21 cellular contexts compared by ENCODE assay signal in the genomic region with DNA sequence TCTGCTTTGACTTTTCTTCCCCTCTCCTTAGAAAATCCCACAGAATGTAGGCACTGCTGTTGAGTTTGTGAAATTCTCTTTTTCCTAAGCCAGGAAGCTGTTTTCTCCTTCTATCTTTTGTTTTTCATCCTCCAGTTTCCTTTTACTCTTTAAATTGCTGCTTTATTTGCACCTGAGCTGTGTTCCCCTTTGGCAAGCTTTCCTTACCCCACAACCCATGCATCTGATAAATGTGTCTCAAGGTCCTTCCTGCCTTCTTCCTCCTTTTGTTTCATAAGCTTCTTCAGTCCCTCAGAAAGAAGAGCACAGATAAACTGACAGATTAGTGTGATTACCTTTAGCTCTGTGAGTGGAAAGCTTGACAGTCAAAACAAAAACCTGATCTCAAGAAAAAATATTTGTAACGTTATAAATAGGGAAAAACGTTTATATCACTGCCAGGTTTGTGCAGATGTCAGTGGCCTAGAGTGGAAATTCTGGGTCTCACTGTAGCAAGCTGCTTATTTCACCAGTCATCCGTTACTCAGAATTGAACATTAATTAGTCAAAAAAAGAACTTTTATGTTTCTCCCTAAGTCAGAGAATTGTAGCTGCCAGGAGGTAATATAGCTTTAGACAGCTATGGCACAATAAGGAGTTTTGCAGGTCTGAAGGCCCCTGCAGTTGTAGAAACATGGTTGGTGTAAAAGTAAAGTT. TPM values are rescaled to one million over a fixed set of nuclear protein-coding genes. Genes with fewer than 3 reads are reported as not detected.
DNase-seq lines count a peak whose midpoint lies in the region; ATAC-seq and TF ChIP-seq lines count a peak whose summit lies in the region.
"Had no signal": no experiment of that assay in that cellular context is flagged by ENCODE, and none has a peak within 500 bp of the region (broad histone marks: within the 10 kb centered on the region; RNA-seq: fewer than 3 reads in every experiment).

No MANE protein-coding gene starts in this region.

- H3K27me3 Mint-ChIP-seq in activated T-cell treated with anti-CD3 and anti-CD28 coated beads, Interleukin-2, amount 50 U/mL, for 72 hours (ENCODE audit: low read depth) = no peaks in the 10 kb centered on the region
- peaks cover 4% of the 10 kb centered on the region for H3K27me3 Mint-ChIP-seq in activated T-helper 1 cell treated with anti-CD3 and anti-CD28 coated beads, Interleukin-12 subunit alpha, Interleukin-12 subunit beta, Interleukin-2, Interleukin-4 antibody, amounts not matched to agents 30 ng/mL and 10 ng/mL and 1 ng/mL, durations not matched to agents 14 hours and 24 hours and 36 hours (ENCODE audit: insufficient read depth)
- H3K27me3 Mint-ChIP-seq in stimulated activated naive B cell treated with anti-CD40 and anti-IgM and Interleukin-4, amounts not matched to agents 10 μg/mL and 1 μg/mL and 100 μg/mL, for 72 hours = no peaks in the 10 kb centered on the region

- H3K36me3 ChIP-seq in OCI-LY7 (ENCODE audit: insufficient read depth, low read length) (peaks cover 9% of the 10 kb centered on the region; the same call in 1 of the 2 replicates), heart right ventricle (no peaks in the 10 kb centered on the region)
- H3K36me3 ChIP-seq: brain microvascular endothelial cell, left ventricle myocardium inferior, pancreas, sigmoid colon had no signal

- peak overlapping the region in 1 of 2 donors; percentile 64 for H3K4me3 Mint-ChIP-seq in activated T-cell treated with anti-CD3 and anti-CD28 coated beads, Interleukin-2, amount 50 U/mL, for 72 hours
- H3K4me3 Mint-ChIP-seq in activated T-helper 1 cell treated with anti-CD3 and anti-CD28 coated beads, Interleukin-12 subunit alpha, Interleukin-12 subunit beta, Interleukin-2, Interleukin-4 antibody, amounts not matched to agents 30 ng/mL and 10 ng/mL and 1 ng/mL, durations not matched to agents 14 hours and 24 hours and 36 hours = no peak overlapping the region
- H3K4me3 Mint-ChIP-seq in stimulated activated naive B cell treated with anti-CD40 and anti-IgM and Interleukin-4, amounts not matched to agents 10 μg/mL and 1 μg/mL and 100 μg/mL, for 72 hours = peak overlapping the region in 1 of 2 donors; percentile 9
- H3K4me3 Mint-ChIP-seq: activated naive CD4-positive, alpha-beta T cell treated with anti-CD3 and anti-CD28 coated beads, Interleukin-2, amount 10 ng/mL, durations not matched to agents 7 days and 5 days had no signal

- intact Hi-C loops in OCI-LY7 (cut with micrococcal nuclease; ENCODE audit: unreplicated experiment) = no loop called here
- intact Hi-C loops in activated T-helper 1 cell treated with anti-CD3 and anti-CD28 coated beads, Interleukin-12 subunit alpha, Interleukin-12 subunit beta, Interleukin-2, Interleukin-4 antibody, amounts not matched to agents 30 ng/mL and 10 ng/mL and 1 ng/mL, durations not matched to agents 14 hours and 24 hours and 36 hours (cut with micrococcal nuclease) = no loop called here
- intact Hi-C loops in heart right ventricle (cut with DNase I) = no loop called here

- H3K27ac ChIP-seq in OCI-LY7 (ENCODE audit: low read depth, low read length, poor library complexity, severe bottlenecking) = peak overlapping the region; percentile 45
- no peak overlapping the region for H3K27ac ChIP-seq in heart right ventricle
- H3K27ac ChIP-seq: brain microvascular endothelial cell, left ventricle myocardium inferior, pancreas, sigmoid colon had no signal

- H2AFZ ChIP-seq in OCI-LY7 (ENCODE audit: low read length) = peak overlapping the region; percentile 95

- DNase-seq in activated T-cell treated with anti-CD3 and anti-CD28 coated beads, Interleukin-2, amount 50 U/mL, for 72 hours = no peak
- DNase-seq in activated T-cell treated with anti-CD3 and anti-CD28 coated beads, Interleukin-2, amount 50 U/mL, for 1 hour = no peak
- DNase-seq in OCI-LY7 (ENCODE audit: low spot score) = peak; percentile 60
- no peak for DNase-seq in activated T-helper 1 cell treated with anti-CD3 and anti-CD28 coated beads, Interleukin-12 subunit alpha, Interleukin-12 subunit beta, Interleukin-2, Interleukin-4 antibody, amounts not matched to agents 30 ng/mL and 10 ng/mL and 1 ng/mL, durations not matched to agents 14 hours and 24 hours and 36 hours (ENCODE audit: low spot score)
- DNase-seq in stimulated activated naive B cell treated with anti-CD40 and anti-IgM and Interleukin-4, amounts not matched to agents 10 μg/mL and 1 μg/mL and 100 μg/mL, for 72 hours = no peak
- no peak for DNase-seq in heart right ventricle
- DNase-seq in HEK293T (ENCODE audit: extremely low spot score) = no peak
- DNase-seq: activated naive CD4-positive, alpha-beta T cell treated with anti-CD3 and anti-CD28 coated beads, Interleukin-2, amount 10 ng/mL, durations not matched to agents 7 days and 5 days; brain microvascular endothelial cell; dermis blood vessel endothelial cell; left ventricle myocardium inferior; NCI-H187; NCI-H510A treated with DMSO at 0.1 percent for 48 hours; pancreas; PC-3; sigmoid colon; stimulated activated CD4-positive, alpha-beta T cell treated with anti-CD3 and anti-CD28 coated beads, Interleukin-1b, Interleukin-23, amount 100 ng/mL, for 48 hours had no signal

- CTCF ChIA-PET in OCI-LY7 (lab: Charles Lee; ENCODE audit: unreplicated experiment) (no interaction called here), HEK293T (lab: Yijun Ruan, JAX) (no interaction called here)

- BruUV-seq in OCI-LY7 (replicated peaks; lab: Mats Ljungman, UMichigan) = no TSS peak

- no peaks in the 10 kb centered on the region for H3K79me2 ChIP-seq in OCI-LY7 (ENCODE audit: insufficient read depth, low read depth, low read length)

- H3K9me3 ChIP-seq in OCI-LY7 (ENCODE audit: low read length) = 0 out of 2 replicates have a peak, but pooled peaks cover 4% of the 10 kb centered on the region
- H3K9me3 ChIP-seq in heart right ventricle = peaks cover 0 to 4% (median 0%) of the 10 kb centered on the region in 11 donors
- H3K9me3 ChIP-seq: left ventricle myocardium inferior, pancreas, sigmoid colon had no signal

- H3K4me1 ChIP-seq in OCI-LY7 (ENCODE audit: insufficient read depth, low read length, poor library complexity, severe bottlenecking) = peaks cover 28% of the 10 kb centered on the region
- H3K4me1 ChIP-seq in heart right ventricle = peaks cover 0 to 5% (median 0%) of the 10 kb centered on the region in 9 donors
- H3K4me1 ChIP-seq: left ventricle myocardium inferior, pancreas, sigmoid colon had no signal

- H3K4me1 Mint-ChIP-seq in activated T-cell treated with anti-CD3 and anti-CD28 coated beads, Interleukin-2, amount 50 U/mL, for 72 hours (ENCODE audit: low read depth) = peaks cover 8% of the 10 kb centered on the region
- H3K4me1 Mint-ChIP-seq in activated T-helper 1 cell treated with anti-CD3 and anti-CD28 coated beads, Interleukin-12 subunit alpha, Interleukin-12 subunit beta, Interleukin-2, Interleukin-4 antibody, amounts not matched to agents 30 ng/mL and 10 ng/mL and 1 ng/mL, durations not matched to agents 14 hours and 24 hours and 36 hours (ENCODE audit: low read depth) = peaks cover 11% of the 10 kb centered on the region
- H3K4me1 Mint-ChIP-seq in stimulated activated naive B cell treated with anti-CD40 and anti-IgM and Interleukin-4, amounts not matched to agents 10 μg/mL and 1 μg/mL and 100 μg/mL, for 72 hours = peaks cover 8 to 21% of the 10 kb centered on the region in 2 donors

- H3K9me3 Mint-ChIP-seq in activated T-cell treated with anti-CD3 and anti-CD28 coated beads, Interleukin-2, amount 50 U/mL, for 72 hours = no peaks in the 10 kb centered on the region
- no peaks in the 10 kb centered on the region for H3K9me3 Mint-ChIP-seq in activated T-helper 1 cell treated with anti-CD3 and anti-CD28 coated beads, Interleukin-12 subunit alpha, Interleukin-12 subunit beta, Interleukin-2, Interleukin-4 antibody, amounts not matched to agents 30 ng/mL and 10 ng/mL and 1 ng/mL, durations not matched to agents 14 hours and 24 hours and 36 hours
- H3K9me3 Mint-ChIP-seq in stimulated activated naive B cell treated with anti-CD40 and anti-IgM and Interleukin-4, amounts not matched to agents 10 μg/mL and 1 μg/mL and 100 μg/mL, for 72 hours = no peaks in the 10 kb centered on the region
- H3K9me3 Mint-ChIP-seq: activated naive CD4-positive, alpha-beta T cell treated with anti-CD3 and anti-CD28 coated beads, Interleukin-2, amount 10 ng/mL, durations not matched to agents 7 days and 5 days had no signal

- H3K4me2 ChIP-seq in OCI-LY7 (ENCODE audit: low read length) = peak overlapping the region; percentile 47

- H3K27ac Mint-ChIP-seq in activated T-cell treated with anti-CD3 and anti-CD28 coated beads, Interleukin-2, amount 50 U/mL, for 72 hours = peak overlapping the region; percentile 84
- H3K27ac Mint-ChIP-seq in activated T-helper 1 cell treated with anti-CD3 and anti-CD28 coated beads, Interleukin-12 subunit alpha, Interleukin-12 subunit beta, Interleukin-2, Interleukin-4 antibody, amounts not matched to agents 30 ng/mL and 10 ng/mL and 1 ng/mL, durations not matched to agents 14 hours and 24 hours and 36 hours = peak overlapping the region; percentile 18
- peak overlapping the region; percentile 73 for H3K27ac Mint-ChIP-seq in stimulated activated naive B cell treated with anti-CD40 and anti-IgM and Interleukin-4, amounts not matched to agents 10 μg/mL and 1 μg/mL and 100 μg/mL, for 72 hours
- H3K27ac Mint-ChIP-seq: activated naive CD4-positive, alpha-beta T cell treated with anti-CD3 and anti-CD28 coated beads, Interleukin-2, amount 10 ng/mL, durations not matched to agents 7 days and 5 days had no signal

- POLR2A ChIA-PET in OCI-LY7 (lab: Charles Lee) = interaction anchor here (0.9 to 3.6 kb wide), 8 partner anchors 11 to 84 kb away, joined by 3 to 22 read pairs (median 5); no protein-coding TSS in a partner anchor
- POLR2A ChIA-PET in HEK293T (lab: Yijun Ruan, JAX) = interaction anchor here (0.9 kb wide), 1 partner anchor 31 kb away, joined by 3 read pairs; no protein-coding TSS in a partner anchor

- peak; percentile 70 to 74 for ATAC-seq in activated T-cell treated with anti-CD3 and anti-CD28 coated beads, Interleukin-2, amount 50 U/mL, for 72 hours (replicated peaks in 1 of 2)
- ATAC-seq in stimulated activated naive B cell treated with anti-CD40 and anti-IgM and Interleukin-4, amounts not matched to agents 10 μg/mL and 1 μg/mL and 100 μg/mL, for 72 hours (replicated peaks) = peak in 1 of 2 donors; percentile 34
- no peak for ATAC-seq in heart right ventricle
- ATAC-seq in GM19023 (IDR thresholded peaks at IDR 0.05; ENCODE audit: unreplicated experiment) = no peak
- ATAC-seq: esophagus mucosa, pancreas, PC-3 had no signal

- 36 to 48% methylated on average over 3 of the region's 3 CpGs for WGBS in heart right ventricle, 2 donors

- H4K20me1 ChIP-seq in OCI-LY7 (ENCODE audit: insufficient read depth, low read length) = no peaks in the 10 kb centered on the region

- TF ChIP-seq CTCF in OCI-LY7 (conservative IDR thresholded peaks at IDR 0.05; ENCODE audit: low read length) = no peak
- no peak for TF ChIP-seq CTCF in heart right ventricle (IDR thresholded peaks at IDR 0.05)

- no peaks in the 10 kb centered on the region for H3K36me3 Mint-ChIP-seq in activated T-cell treated with anti-CD3 and anti-CD28 coated beads, Interleukin-2, amount 50 U/mL, for 72 hours (ENCODE audit: insufficient read depth in 2 of 2)
- H3K36me3 Mint-ChIP-seq in activated T-helper 1 cell treated with anti-CD3 and anti-CD28 coated beads, Interleukin-12 subunit alpha, Interleukin-12 subunit beta, Interleukin-2, Interleukin-4 antibody, amounts not matched to agents 30 ng/mL and 10 ng/mL and 1 ng/mL, durations not matched to agents 14 hours and 24 hours and 36 hours (ENCODE audit: low read depth) = peaks cover 9% of the 10 kb centered on the region
- H3K36me3 Mint-ChIP-seq in stimulated activated naive B cell treated with anti-CD40 and anti-IgM and Interleukin-4, amounts not matched to agents 10 μg/mL and 1 μg/mL and 100 μg/mL, for 72 hours = no peaks in the 10 kb centered on the region

- peaks cover 0 to 28% (median 9%) of the 10 kb centered on the region in 7 donors for H3K27me3 ChIP-seq in heart right ventricle
- H3K27me3 ChIP-seq: pancreas had no signal

- H3K4me3 ChIP-seq in OCI-LY7 (ENCODE audit: low read depth, low read length, poor library complexity, severe bottlenecking) (no peak overlapping the region), heart right ventricle (no peak overlapping the region)
- H3K4me3 ChIP-seq: left ventricle myocardium inferior, pancreas, sigmoid colon had no signal

- no peaks in the 10 kb centered on the region for H3K9me2 ChIP-seq in OCI-LY7 (ENCODE audit: insufficient read depth, low read length)

RNA-seq across cellular contexts. Expression of a gene that starts 23.6 kb away (rescaled TPM):
- 10 to 100 TPM; 57.0 to 58.0 TPM for total RNA-seq in activated T-cell treated with anti-CD3 and anti-CD28 coated beads, Interleukin-2, amount 50 U/mL, for 72 hours
- 24.1 and 29.4 TPM in 2 replicates for total RNA-seq in OCI-LY7 (2014; rRNA removed; shearing (Covaris generic))
- total RNA-seq in OCI-LY7 (2022) (39.2 and 44.6 TPM in 2 replicates), heart right ventricle (1 to 10 TPM in 9 of 10 donors, under 1 TPM in 1; 0.72 to 4.6 (median 2.5) TPM)
- 23.8 and 27.4 TPM in 2 replicates for total RNA-seq in activated T-helper 1 cell treated with anti-CD3 and anti-CD28 coated beads, Interleukin-12 subunit alpha, Interleukin-12 subunit beta, Interleukin-2, Interleukin-4 antibody, amounts not matched to agents 30 ng/mL and 10 ng/mL and 1 ng/mL, durations not matched to agents 14 hours and 24 hours and 36 hours
- 10 to 100 TPM in 1 of 2 donors, 1 to 10 TPM in 1; 2.1 to 11.9 TPM for polyA plus RNA-seq in heart right ventricle

RNA-seq across cellular contexts. Expression of a gene that starts 26.8 kb away (rescaled TPM):
- total RNA-seq in activated T-cell treated with anti-CD3 and anti-CD28 coated beads, Interleukin-2, amount 50 U/mL, for 72 hours = under 1 TPM; 0.36 to 0.81 TPM
- not detected in 2 replicates for total RNA-seq in OCI-LY7 (2014; rRNA removed; shearing (Covaris generic))
- not detected in 2 replicates for total RNA-seq in OCI-LY7 (2022)
- total RNA-seq in activated T-helper 1 cell treated with anti-CD3 and anti-CD28 coated beads, Interleukin-12 subunit alpha, Interleukin-12 subunit beta, Interleukin-2, Interleukin-4 antibody, amounts not matched to agents 30 ng/mL and 10 ng/mL and 1 ng/mL, durations not matched to agents 14 hours and 24 hours and 36 hours = 0.37 TPM in 1 of 2 replicates, not detected in the other
- not detected for total RNA-seq in heart right ventricle
- polyA plus RNA-seq in heart right ventricle = not detected
- total RNA-seq: dermis blood vessel endothelial cell, esophagus mucosa, glomerular endothelial cell, left ventricle myocardium inferior, pancreas, PC-3, sigmoid colon, SK-MEL-5 had no signal
- polyA plus RNA-seq: pancreas had no signal

RNA-seq across cellular contexts. Expression of a gene that starts 30.7 kb away (rescaled TPM):
- total RNA-seq in activated T-cell treated with anti-CD3 and anti-CD28 coated beads, Interleukin-2, amount 50 U/mL, for 72 hours = 10 to 100 TPM; 70.7 to 78.9 TPM
- total RNA-seq in OCI-LY7 (2014; rRNA removed; shearing (Covaris generic)) = 44.7 and 54.7 TPM in 2 replicates
- total RNA-seq in OCI-LY7 (2022) = 125 and 134 TPM in 2 replicates
- 22.8 and 25.1 TPM in 2 replicates for total RNA-seq in activated T-helper 1 cell treated with anti-CD3 and anti-CD28 coated beads, Interleukin-12 subunit alpha, Interleukin-12 subunit beta, Interleukin-2, Interleukin-4 antibody, amounts not matched to agents 30 ng/mL and 10 ng/mL and 1 ng/mL, durations not matched to agents 14 hours and 24 hours and 36 hours
- total RNA-seq in heart right ventricle = 1 to 10 TPM in 1 of 10 donors, under 1 TPM in 9; 0.11 to 5.0 (median 0.31) TPM
- under 1 TPM; 0.06 to 0.22 TPM for polyA plus RNA-seq in heart right ventricle
- total RNA-seq: dermis blood vessel endothelial cell, glomerular endothelial cell, PC-3 had no signal

RNA-seq across cellular contexts. Expression of a gene that starts 32.6 kb away (rescaled TPM):
- 100 to 1,000 TPM; 104 to 114 TPM for total RNA-seq in activated T-cell treated with anti-CD3 and anti-CD28 coated beads, Interleukin-2, amount 50 U/mL, for 72 hours
- total RNA-seq in OCI-LY7 (2014; rRNA removed; shearing (Covaris generic)) = 62.2 and 62.6 TPM in 2 replicates
- 61.3 and 65.9 TPM in 2 replicates for total RNA-seq in OCI-LY7 (2022)
- 70.8 and 77.4 TPM in 2 replicates for total RNA-seq in activated T-helper 1 cell treated with anti-CD3 and anti-CD28 coated beads, Interleukin-12 subunit alpha, Interleukin-12 subunit beta, Interleukin-2, Interleukin-4 antibody, amounts not matched to agents 30 ng/mL and 10 ng/mL and 1 ng/mL, durations not matched to agents 14 hours and 24 hours and 36 hours
- total RNA-seq in heart right ventricle = 10 to 100 TPM; 33.5 to 94.3 (median 66.8) TPM
- 10 to 100 TPM; 51.4 to 56.3 TPM for polyA plus RNA-seq in heart right ventricle

RNA-seq across cellular contexts. Expression of a gene that starts 32.7 kb away (rescaled TPM):
- total RNA-seq in activated T-cell treated with anti-CD3 and anti-CD28 coated beads, Interleukin-2, amount 50 U/mL, for 72 hours = not detected
- total RNA-seq in OCI-LY7 (2014; rRNA removed; shearing (Covaris generic)) = not detected in 2 replicates
- total RNA-seq in OCI-LY7 (2022) (not detected in 2 replicates), heart right ventricle (not detected)
- not detected in 2 replicates for total RNA-seq in activated T-helper 1 cell treated with anti-CD3 and anti-CD28 coated beads, Interleukin-12 subunit alpha, Interleukin-12 subunit beta, Interleukin-2, Interleukin-4 antibody, amounts not matched to agents 30 ng/mL and 10 ng/mL and 1 ng/mL, durations not matched to agents 14 hours and 24 hours and 36 hours
- not detected for polyA plus RNA-seq in heart right ventricle
- total RNA-seq: dermis blood vessel endothelial cell, esophagus mucosa, glomerular endothelial cell, left ventricle myocardium inferior, pancreas, PC-3, sigmoid colon, SK-MEL-5 had no signal
- polyA plus RNA-seq: pancreas had no signal

Comparison
In these comparisons a context has a peak if more than half of its experiments do, and no peak if none do; other contexts are left out.
1. ATAC-seq: peak in activated T-cell treated with anti-CD3 and anti-CD28 coated beads, Interleukin-2, amount 50 U/mL, for 72 hours (2 of 2); none in heart right ventricle (0 of 8) and GM19023 (single experiment).
2. H3K27ac Mint-ChIP-seq: peak in every context shown above with its lines; median percentile 84 in activated T-cell treated with anti-CD3 and anti-CD28 coated beads, Interleukin-2, amount 50 U/mL, for 72 hours; 73 in stimulated activated naive B cell treated with anti-CD40 and anti-IgM and Interleukin-4, amounts not matched to agents 10 μg/mL and 1 μg/mL and 100 μg/mL, for 72 hours; 18 in activated T-helper 1 cell treated with anti-CD3 and anti-CD28 coated beads, Interleukin-12 subunit alpha, Interleukin-12 subunit beta, Interleukin-2, Interleukin-4 antibody, amounts not matched to agents 30 ng/mL and 10 ng/mL and 1 ng/mL, durations not matched to agents 14 hours and 24 hours and 36 hours.